In genomic region chr3:33113772-33114621, GRCh38 we compare ENCODE assay signal across 1 cellular context.
A peak's percentile ranks its signal among the peaks of the same experiment; 100 is the strongest.
TF ChIP-seq lines count a peak whose summit lies in the region.

Gene CRTAP, plus strand, starts transcription at chr3:33114014. Its CDS starts 64 bp downstream, at chr3:33114078.

TF ChIP-seq in HepG2, 621 proteins besides CTCF, POLR2A, EP300 and RAD21 (continued from another document and continues in another):
- TF ChIP-seq CEBPZ (IDR thresholded peaks at IDR 0.05; ENCODE audit: low read length) = no peak
- TF ChIP-seq MAZ (IDR thresholded peaks at IDR 0.05; ENCODE audit: borderline replicate concordance, low read depth, low read length) = no peak
- peak; percentile 95 for TF ChIP-seq MAZ (CRISPR knock-in tag; IDR thresholded peaks at IDR 0.05; ENCODE audit: low read depth)
- no peak for TF ChIP-seq ZSCAN12 (CRISPR knock-in tag; IDR thresholded peaks at IDR 0.05)
- TF ChIP-seq IRF2 (CRISPR knock-in tag; IDR thresholded peaks at IDR 0.05) = no peak
- TF ChIP-seq AGO2 (optimal IDR thresholded peaks at IDR 0.05; ENCODE audit: low read depth, low read length) = peak; percentile 72
- no peak for TF ChIP-seq ELF4 (CRISPR knock-in tag; IDR thresholded peaks at IDR 0.05; ENCODE audit: borderline replicate concordance)
- TF ChIP-seq U2AF1 (optimal IDR thresholded peaks at IDR 0.05; ENCODE audit: low read depth, low read length) = no peak
- 0 out of 2 replicates have a peak, but pooled peaks have one; percentile 11 for TF ChIP-seq BCL6 (CRISPR knock-in tag; IDR thresholded peaks at IDR 0.05)
- no peak for TF ChIP-seq ATM (IDR thresholded peaks at IDR 0.05; ENCODE audit: borderline replicate concordance)
- TF ChIP-seq ZNF256 (CRISPR knock-in tag; conservative IDR thresholded peaks at IDR 0.05) = no peak
- TF ChIP-seq ZNF558 (CRISPR knock-in tag; IDR thresholded peaks at IDR 0.05; ENCODE audit: borderline replicate concordance) = peak; percentile 84; the same call in 1 of the 2 replicates
- peak; percentile 84 for TF ChIP-seq ZC3H13 (CRISPR knock-in tag; IDR thresholded peaks at IDR 0.05)
- TF ChIP-seq NFE2L1 (CRISPR knock-in tag; IDR thresholded peaks at IDR 0.05; ENCODE audit: borderline replicate concordance) = no peak
- TF ChIP-seq ZNF33B (CRISPR knock-in tag; IDR thresholded peaks at IDR 0.05) = peak; percentile 53; the same call in 1 of the 2 replicates
- TF ChIP-seq ZNF547 (CRISPR knock-in tag; IDR thresholded peaks at IDR 0.05) = peak; percentile 83
- no peak for TF ChIP-seq HMGA1 (CRISPR knock-in tag; conservative IDR thresholded peaks at IDR 0.05)
- TF ChIP-seq TBP (CRISPR knock-in tag; IDR thresholded peaks at IDR 0.05) = no peak
- no peak for TF ChIP-seq NFE2 (CRISPR knock-in tag; IDR thresholded peaks at IDR 0.05)
- TF ChIP-seq ZNF280B (CRISPR knock-in tag; IDR thresholded peaks at IDR 0.05; ENCODE audit: borderline replicate concordance) = no peak
- TF ChIP-seq ZNF619 (CRISPR knock-in tag; IDR thresholded peaks at IDR 0.05) = peak; percentile 83; the same call in 1 of the 2 replicates
- TF ChIP-seq ZNF143 (CRISPR knock-in tag; IDR thresholded peaks at IDR 0.05) = no peak
- TF ChIP-seq E2F2 (CRISPR knock-in tag; IDR thresholded peaks at IDR 0.05; ENCODE audit: borderline replicate concordance) = peak; percentile 22; the same call in 1 of the 2 replicates
- no peak for TF ChIP-seq ZFP41 (CRISPR knock-in tag; IDR thresholded peaks at IDR 0.05; ENCODE audit: borderline replicate concordance)
- TF ChIP-seq ZUFSP (CRISPR knock-in tag; IDR thresholded peaks at IDR 0.05; ENCODE audit: borderline replicate concordance) = no peak
- no peak for TF ChIP-seq CEBPB (IDR thresholded peaks at IDR 0.05; ENCODE audit: borderline replicate concordance, low read depth, low read length)
- TF ChIP-seq ZNF75D (CRISPR knock-in tag; IDR thresholded peaks at IDR 0.05; ENCODE audit: borderline replicate concordance) = no peak
- TF ChIP-seq PATZ1 (CRISPR knock-in tag; IDR thresholded peaks at IDR 0.05) = peak; percentile 55
- TF ChIP-seq SP4 (CRISPR knock-in tag; IDR thresholded peaks at IDR 0.05) = peak; percentile 81
- no peak; the same call in 1 of the 2 replicates for TF ChIP-seq ZNF670 (CRISPR knock-in tag; IDR thresholded peaks at IDR 0.05; ENCODE audit: borderline replicate concordance)
- no peak for TF ChIP-seq MAFG (CRISPR knock-in tag; IDR thresholded peaks at IDR 0.05)
- TF ChIP-seq ZNF775 (CRISPR knock-in tag; IDR thresholded peaks at IDR 0.05; ENCODE audit: borderline replicate concordance) = no peak
- TF ChIP-seq ZNF687 (CRISPR knock-in tag; IDR thresholded peaks at IDR 0.05) = peak; percentile 94
- TF ChIP-seq KAT8 (CRISPR knock-in tag; IDR thresholded peaks at IDR 0.05) = 0 out of 2 replicates have a peak, but pooled peaks have one; percentile 41
- TF ChIP-seq KDM3A (CRISPR knock-in tag; IDR thresholded peaks at IDR 0.05; ENCODE audit: low read depth) = 0 out of 2 replicates have a peak, but pooled peaks have one; percentile 20
- TF ChIP-seq ZNF225 (CRISPR knock-in tag; IDR thresholded peaks at IDR 0.05) = peak; percentile 76; the same call in 1 of the 2 replicates
- no peak for TF ChIP-seq NFIC (IDR thresholded peaks at IDR 0.05; ENCODE audit: low read length)
- no peak for TF ChIP-seq THRA (CRISPR knock-in tag; IDR thresholded peaks at IDR 0.05; ENCODE audit: borderline replicate concordance)
- 0 out of 2 replicates have a peak, but pooled peaks have one; percentile 19 for TF ChIP-seq ZNF878 (CRISPR knock-in tag; IDR thresholded peaks at IDR 0.05)
- no peak for TF ChIP-seq FOXO1 (CRISPR knock-in tag; IDR thresholded peaks at IDR 0.05)
- no peak for TF ChIP-seq RFX5 (IDR thresholded peaks at IDR 0.05; ENCODE audit: low read depth, low read length)
- no peak for TF ChIP-seq FOSL2 (CRISPR knock-in tag; IDR thresholded peaks at IDR 0.05)
- peak; percentile 93 for TF ChIP-seq ZNF446 (CRISPR knock-in tag; IDR thresholded peaks at IDR 0.05)
- peak; percentile 57 for TF ChIP-seq TFDP2 (CRISPR knock-in tag; IDR thresholded peaks at IDR 0.05)
- no peak for TF ChIP-seq ATF1 (CRISPR knock-in tag; IDR thresholded peaks at IDR 0.05)
- TF ChIP-seq ZNF34 (CRISPR knock-in tag; IDR thresholded peaks at IDR 0.05; ENCODE audit: borderline replicate concordance) = no peak
- 0 out of 2 replicates have a peak, but pooled peaks have one; percentile 20 for TF ChIP-seq ZBTB43 (CRISPR knock-in tag; conservative IDR thresholded peaks at IDR 0.05)
- peak; percentile 93; the same call in 1 of the 2 replicates for TF ChIP-seq ZSCAN31 (CRISPR knock-in tag; IDR thresholded peaks at IDR 0.05; ENCODE audit: low read depth)
